In the genomic region with DNA sequence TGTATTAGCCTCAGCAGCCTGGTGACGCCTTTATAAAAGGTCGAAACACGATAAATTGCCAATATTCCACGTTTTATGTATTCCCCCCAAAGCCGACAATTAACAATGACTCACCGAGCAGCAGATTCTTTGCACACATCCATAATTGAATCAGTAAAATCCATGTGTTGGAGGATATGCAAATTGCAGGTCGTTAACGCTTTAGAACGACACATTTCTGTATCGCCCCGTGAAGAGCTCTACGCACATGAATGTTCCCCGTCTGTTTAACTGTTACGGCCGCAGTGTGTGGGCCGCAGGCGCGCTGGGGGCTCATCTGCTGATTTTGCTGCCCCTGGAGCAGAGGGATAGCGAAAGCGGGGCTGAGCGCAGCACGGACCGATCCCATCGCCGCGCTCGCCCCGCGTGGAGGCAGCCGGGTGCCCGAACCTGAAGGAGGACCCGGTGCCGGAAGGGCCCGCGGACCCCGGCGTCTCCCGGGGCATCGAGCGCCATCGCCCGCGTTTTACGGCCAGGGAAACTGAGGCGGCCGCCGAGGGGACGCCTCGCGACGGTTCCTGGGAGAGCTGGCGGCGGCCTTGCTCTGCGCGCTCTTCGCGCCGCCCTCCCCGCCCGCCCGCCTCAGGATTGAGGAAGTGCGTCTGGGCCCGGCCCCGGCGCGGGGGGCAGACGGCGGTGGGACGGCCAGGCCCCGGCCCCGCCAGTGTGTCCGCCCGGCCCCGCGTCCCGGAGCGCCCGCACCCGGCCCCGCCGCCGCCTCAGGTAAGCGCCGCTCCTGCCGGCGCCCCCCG, we compare ENCODE assay signal across 8 cellular contexts. TPM values are rescaled to one million over a fixed set of nuclear protein-coding genes. Genes with fewer than 3 reads are reported as not detected.
A peak's percentile ranks its signal among the peaks of the same experiment; 100 is the strongest.
DNase-seq lines count a peak whose midpoint lies in the region; ATAC-seq, FAIRE-seq and TF ChIP-seq lines count a peak whose summit lies in the region.

A gene with protein sequence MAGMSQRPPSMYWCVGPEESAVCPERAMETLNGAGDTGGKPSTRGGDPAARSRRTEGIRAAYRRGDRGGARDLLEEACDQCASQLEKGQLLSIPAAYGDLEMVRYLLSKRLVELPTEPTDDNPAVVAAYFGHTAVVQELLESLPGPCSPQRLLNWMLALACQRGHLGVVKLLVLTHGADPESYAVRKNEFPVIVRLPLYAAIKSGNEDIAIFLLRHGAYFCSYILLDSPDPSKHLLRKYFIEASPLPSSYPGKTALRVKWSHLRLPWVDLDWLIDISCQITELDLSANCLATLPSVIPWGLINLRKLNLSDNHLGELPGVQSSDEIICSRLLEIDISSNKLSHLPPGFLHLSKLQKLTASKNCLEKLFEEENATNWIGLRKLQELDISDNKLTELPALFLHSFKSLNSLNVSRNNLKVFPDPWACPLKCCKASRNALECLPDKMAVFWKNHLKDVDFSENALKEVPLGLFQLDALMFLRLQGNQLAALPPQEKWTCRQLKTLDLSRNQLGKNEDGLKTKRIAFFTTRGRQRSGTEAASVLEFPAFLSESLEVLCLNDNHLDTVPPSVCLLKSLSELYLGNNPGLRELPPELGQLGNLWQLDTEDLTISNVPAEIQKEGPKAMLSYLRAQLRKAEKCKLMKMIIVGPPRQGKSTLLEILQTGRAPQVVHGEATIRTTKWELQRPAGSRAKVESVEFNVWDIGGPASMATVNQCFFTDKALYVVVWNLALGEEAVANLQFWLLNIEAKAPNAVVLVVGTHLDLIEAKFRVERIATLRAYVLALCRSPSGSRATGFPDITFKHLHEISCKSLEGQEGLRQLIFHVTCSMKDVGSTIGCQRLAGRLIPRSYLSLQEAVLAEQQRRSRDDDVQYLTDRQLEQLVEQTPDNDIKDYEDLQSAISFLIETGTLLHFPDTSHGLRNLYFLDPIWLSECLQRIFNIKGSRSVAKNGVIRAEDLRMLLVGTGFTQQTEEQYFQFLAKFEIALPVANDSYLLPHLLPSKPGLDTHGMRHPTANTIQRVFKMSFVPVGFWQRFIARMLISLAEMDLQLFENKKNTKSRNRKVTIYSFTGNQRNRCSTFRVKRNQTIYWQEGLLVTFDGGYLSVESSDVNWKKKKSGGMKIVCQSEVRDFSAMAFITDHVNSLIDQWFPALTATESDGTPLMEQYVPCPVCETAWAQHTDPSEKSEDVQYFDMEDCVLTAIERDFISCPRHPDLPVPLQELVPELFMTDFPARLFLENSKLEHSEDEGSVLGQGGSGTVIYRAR (N-terminal part only) (plus strand): TSS at position 668 of the 791 bp plus-strand sequence. CDS start 5,276 bp downstream, outside the sequence.

- H3K4me1 Mint-ChIP-seq in T-helper 2 cell treated with Interferon-gamma antibody and Interleukin-4, amounts not matched to agents 5 μg/mL and 100 μg/mL, for 36 hours (ENCODE audit: low read depth), result peaks cover 15% of the 10 kb centered on the region

- H3K36me3 ChIP-seq in muscle layer of duodenum (ENCODE audit: control insufficient read depth in 1 of 2, insufficient read depth in 2 of 2, low read length in 2 of 2), result no peaks in the 10 kb centered on the region
- no peaks in the 10 kb centered on the region for H3K36me3 ChIP-seq in aorta (ENCODE audit: control insufficient read depth in 1 of 2, insufficient read depth in 2 of 2, low read length in 1 of 2)

- H3K27me3 ChIP-seq in muscle layer of duodenum (ENCODE audit: low read depth, low read length) (no peaks in the 10 kb centered on the region), aorta (ENCODE audit: control insufficient read depth in 1 of 2, insufficient read depth in 2 of 2, low read length in 1 of 2) (no peaks in the 10 kb centered on the region)

- H3K27ac ChIP-seq in 22Rv1, result no peak within 1 kb of the TSS
- peak within 1 kb of the TSS; percentile 69 for H3K27ac ChIP-seq in epithelial cell of prostate
- peak within 1 kb of the TSS; percentile 70 for H3K27ac ChIP-seq in muscle layer of duodenum (ENCODE audit: low read length)
- no peak within 1 kb of the TSS for H3K27ac ChIP-seq in aorta (ENCODE audit: low read depth in 1 of 2, low read length in 2 of 2)

- peak; percentile 43 for FAIRE-seq in GM12891 (lab: Jason Lieb, UNC)

- peak; percentile 32 for ATAC-seq in HG03354 (IDR thresholded peaks at IDR 0.05; ENCODE audit: poor library complexity, severe bottlenecking, unreplicated experiment)
- peak; percentile 76 for ATAC-seq in aorta (ENCODE audit: low FRiP score)

- H3K36me3 Mint-ChIP-seq in T-helper 2 cell treated with Interferon-gamma antibody and Interleukin-4, amounts not matched to agents 5 μg/mL and 100 μg/mL, for 36 hours (ENCODE audit: low read depth), result no peaks in the 10 kb centered on the region

- intact Hi-C loops in aorta (cut with DNase I), result loop anchor here (1.0 to 10.0 kb wide), 4 partner anchors 80 to 336 kb away; a partner anchor contains a TSS

- peak; percentile 44; the same call in 1 of the 2 replicates for TF ChIP-seq CTCF in 22Rv1 (IDR thresholded peaks at IDR 0.05)

- H3K4me1 ChIP-seq in muscle layer of duodenum (ENCODE audit: control insufficient read depth in 1 of 2, insufficient read depth in 2 of 2, low read length in 2 of 2), result peaks cover 4 to 22% of the 10 kb centered on the region in 2 donors
- no peaks in the 10 kb centered on the region for H3K4me1 ChIP-seq in aorta (ENCODE audit: control insufficient read depth in 1 of 2, insufficient read depth in 2 of 2, low read length in 2 of 2)

- 1% methylated on average over 63 to 87 of the region's 87 CpGs for WGBS in aorta, 2 donors

- no peak within 1 kb of the TSS for H3K27ac Mint-ChIP-seq in T-helper 2 cell treated with Interferon-gamma antibody and Interleukin-4, amounts not matched to agents 5 μg/mL and 100 μg/mL, for 36 hours

- peak within 1 kb of the TSS; percentile 82 for H3K4me3 Mint-ChIP-seq in T-helper 2 cell treated with Interferon-gamma antibody and Interleukin-4, amounts not matched to agents 5 μg/mL and 100 μg/mL, for 36 hours

- H3K9me3 Mint-ChIP-seq in T-helper 2 cell treated with Interferon-gamma antibody and Interleukin-4, amounts not matched to agents 5 μg/mL and 100 μg/mL, for 36 hours, result no peaks in the 10 kb centered on the region

- DNase-seq in GM12891 (ENCODE audit: insufficient read length, low spot score) (no peak), epithelial cell of prostate (ENCODE audit: low read depth, low spot score) (no peak), aorta (peak; percentile 73 to 83), activated gamma-delta T cell treated with Interleukin-2 at 50 U/mL for 16 hours (no peak)
- DNase-seq in T-helper 2 cell treated with Interferon-gamma antibody and Interleukin-4, amounts not matched to agents 5 μg/mL and 100 μg/mL, for 36 hours (ENCODE audit: low spot score), result peak; percentile 13

- 0 out of 2 replicates have a peak, but pooled peaks have one; percentile 40 for TF ChIP-seq POLR2A in GM12891 (IDR thresholded peaks at IDR 0.05; ENCODE audit: low read depth, low read length)

- H3K4me3 ChIP-seq in muscle layer of duodenum (ENCODE audit: low read depth in 1 of 2, low read length in 2 of 2) (peak within 1 kb of the TSS; percentile 80 to 86), aorta (ENCODE audit: low read length in 2 of 2) (peak within 1 kb of the TSS; percentile 85 to 89)

- H3K27me3 Mint-ChIP-seq in T-helper 2 cell treated with Interferon-gamma antibody and Interleukin-4, amounts not matched to agents 5 μg/mL and 100 μg/mL, for 36 hours (ENCODE audit: low read depth), result peaks cover 60% of the 10 kb centered on the region

- no peaks in the 10 kb centered on the region for H3K9me3 ChIP-seq in muscle layer of duodenum (ENCODE audit: control insufficient read depth in 1 of 2, low read length in 2 of 2)
- no peaks in the 10 kb centered on the region for H3K9me3 ChIP-seq in aorta (ENCODE audit: control insufficient read depth, low read length)

TF ChIP-seq in GM12891, 5 proteins besides CTCF, POLR2A, EP300 and RAD21:
- TF ChIP-seq POU2F2 (IDR thresholded peaks at IDR 0.05; ENCODE audit: low read depth, low read length) (peak; percentile 89), TAF1 (IDR thresholded peaks at IDR 0.05; ENCODE audit: low read depth, low read length) (peak; percentile 54; the same call in 1 of the 2 replicates), PAX5 (IDR thresholded peaks at IDR 0.05; ENCODE audit: insufficient read depth, low read length, severe bottlenecking) (no peak), SPI1 (IDR thresholded peaks at IDR 0.05; ENCODE audit: low read depth, low read length) (peak; percentile 78), POLR2AphosphoS5 (IDR thresholded peaks at IDR 0.05; ENCODE audit: low read depth, low read length) (0 out of 2 replicates have a peak, but pooled peaks have one; percentile 21)

RNA-seq across cellular contexts. Expression of the gene that starts here (rescaled TPM):
- 16.3 TPM for polyA plus RNA-seq in GM12891 (2012; ENCODE audit: low read depth, missing spikeins)
- total RNA-seq in aorta, result 10 to 100 TPM; 20.0 to 34.0 TPM
- polyA plus RNA-seq in aorta, result 1 to 10 TPM; 4.0 to 6.6 TPM

Comparison
In these comparisons a context has a peak if more than half of its experiments do, and no peak if none do; other contexts are left out.
1. H3K27ac ChIP-seq: peak in epithelial cell of prostate (single experiment) and muscle layer of duodenum (single experiment); none in 22Rv1 (single experiment) and aorta (0 of 2).
2. DNase-seq: peak in T-helper 2 cell treated with Interferon-gamma antibody and Interleukin-4, amounts not matched to agents 5 μg/mL and 100 μg/mL, for 36 hours (single experiment) and aorta (2 of 2); none in GM12891 (single experiment), epithelial cell of prostate (single experiment) and activated gamma-delta T cell treated with Interleukin-2 at 50 U/mL for 16 hours (single experiment).